14 cellular contexts compared by ENCODE assay signal in the genomic region with DNA sequence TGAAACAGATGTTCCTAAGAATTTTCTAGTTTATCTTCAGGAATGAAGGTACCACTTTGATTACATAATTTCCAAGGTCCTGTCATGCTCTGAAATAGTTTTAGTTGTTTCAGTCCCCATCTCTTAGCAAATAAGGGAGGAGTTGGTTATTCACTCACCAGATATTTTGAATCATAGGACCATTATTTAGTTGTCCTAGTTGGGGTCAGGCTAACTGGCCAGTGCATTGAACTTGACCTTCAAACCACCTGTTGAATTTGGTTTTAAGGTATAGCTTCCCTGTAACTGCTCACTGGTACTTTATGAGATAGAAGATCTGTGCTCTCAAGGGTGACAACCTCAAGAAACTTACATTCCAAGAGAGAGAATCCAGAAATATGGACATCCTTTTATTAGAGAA. TPM values are rescaled to one million over a fixed set of nuclear protein-coding genes. Genes with fewer than 3 reads are reported as not detected.
A peak's percentile ranks its signal among the peaks of the same experiment; 100 is the strongest.
DNase-seq lines count a peak whose midpoint lies in the region; ATAC-seq and TF ChIP-seq lines count a peak whose summit lies in the region.
"Had no signal": no experiment of that assay in that cellular context is flagged by ENCODE, and none has a peak within 500 bp of the region (broad histone marks: within the 10 kb centered on the region; RNA-seq: fewer than 3 reads in every experiment).

No MANE protein-coding gene starts in this region.

- no TSS peak for BruUV-seq in Calu3 (replicated peaks; lab: Mats Ljungman, UMichigan)

- H4K20me1 ChIP-seq in BLaER1, result no peaks in the 10 kb centered on the region

- H3K9me3 Mint-ChIP-seq in Calu3 (ENCODE audit: low read depth, unreplicated experiment), result peaks cover 2% of the 10 kb centered on the region
- no peaks in the 10 kb centered on the region for H3K9me3 Mint-ChIP-seq in activated naive CD8-positive, alpha-beta T cell treated with anti-CD3 and anti-CD28 coated beads, Interleukin-2, amount 50 U/mL, for 24 hours
- no peaks in the 10 kb centered on the region for H3K9me3 Mint-ChIP-seq in natural killer cell

- no peaks in the 10 kb centered on the region for H3K27me3 ChIP-seq in BLaER1

- no peak for ATAC-seq in activated naive CD8-positive, alpha-beta T cell treated with anti-CD3 and anti-CD28 coated beads, Interleukin-2, amount 50 U/mL, for 24 hours
- ATAC-seq in natural killer cell, result no peak
- no peak for ATAC-seq in activated CD4-positive, CD25-positive, alpha-beta regulatory T cell treated with anti-CD3 and anti-CD28 coated beads, Interleukin-2, amount 50 U/mL, for 24 hours
- no peak for ATAC-seq in GM18858 (IDR thresholded peaks at IDR 0.05; ENCODE audit: unreplicated experiment)

- no peak overlapping the region for H3K27ac ChIP-seq in BLaER1

- peak overlapping the region; percentile 69 for H3K4me3 Mint-ChIP-seq in Calu3 (ENCODE audit: low read depth, unreplicated experiment)
- no peak overlapping the region for H3K4me3 Mint-ChIP-seq in activated naive CD8-positive, alpha-beta T cell treated with anti-CD3 and anti-CD28 coated beads, Interleukin-2, amount 50 U/mL, for 24 hours
- no peak overlapping the region for H3K4me3 Mint-ChIP-seq in natural killer cell

- H3K36me3 ChIP-seq in BLaER1, result peaks cover 49% of the 10 kb centered on the region

- H3K36me3 Mint-ChIP-seq in Calu3 (ENCODE audit: insufficient read depth, unreplicated experiment) (peaks cover 33% of the 10 kb centered on the region), natural killer cell (no peaks in the 10 kb centered on the region)
- H3K36me3 Mint-ChIP-seq in activated naive CD8-positive, alpha-beta T cell treated with anti-CD3 and anti-CD28 coated beads, Interleukin-2, amount 50 U/mL, for 24 hours (ENCODE audit: low read depth), result peaks cover 6% of the 10 kb centered on the region

- H3K4me1 Mint-ChIP-seq in Calu3 (ENCODE audit: low read depth, unreplicated experiment) (peaks cover 68% of the 10 kb centered on the region), natural killer cell (peaks cover 76 to 82% of the 10 kb centered on the region in 2 donors)
- H3K4me1 Mint-ChIP-seq in activated naive CD8-positive, alpha-beta T cell treated with anti-CD3 and anti-CD28 coated beads, Interleukin-2, amount 50 U/mL, for 24 hours, result peaks cover 91% of the 10 kb centered on the region

- H3K4me2 ChIP-seq in BLaER1, result 0 out of 2 replicates have a peak overlapping the region, but pooled peaks have one; percentile 5

- H3K4me1 ChIP-seq in BLaER1, result peaks cover 50% of the 10 kb centered on the region

- no peak overlapping the region for H3K4me3 ChIP-seq in BLaER1
- H3K4me3 ChIP-seq in foreskin fibroblast (ENCODE audit: low read depth in 1 of 2, low read length in 2 of 2), result no peak overlapping the region

- CTCF ChIA-PET in Calu3 (lab: Charles Lee), result interaction anchor here (1.1 to 3.4 kb wide), 5 partner anchors 13 to 314 kb away, joined by 3 to 21 read pairs (median 5); a partner anchor contains a TSS

- H3K27me3 Mint-ChIP-seq in Calu3 (ENCODE audit: unreplicated experiment) (no peaks in the 10 kb centered on the region), natural killer cell (ENCODE audit: low read depth in 2 of 2) (no peaks in the 10 kb centered on the region)
- no peaks in the 10 kb centered on the region for H3K27me3 Mint-ChIP-seq in activated naive CD8-positive, alpha-beta T cell treated with anti-CD3 and anti-CD28 coated beads, Interleukin-2, amount 50 U/mL, for 24 hours

- no peak for TF ChIP-seq CTCF in Calu3 (IDR thresholded peaks at IDR 0.05; ENCODE audit: unreplicated experiment)
- TF ChIP-seq CTCF in natural killer cell (IDR thresholded peaks at IDR 0.05), result no peak
- no peak for TF ChIP-seq CTCF in foreskin fibroblast (IDR thresholded peaks at IDR 0.05; ENCODE audit: low read depth, low read length)

- no peak for DNase-seq in Calu3
- DNase-seq in activated naive CD8-positive, alpha-beta T cell treated with anti-CD3 and anti-CD28 coated beads, Interleukin-2, amount 50 U/mL, for 24 hours, result no peak
- DNase-seq in natural killer cell, result no peak
- DNase-seq in foreskin fibroblast, result no peak
- DNase-seq: activated CD4-positive, alpha-beta T cell treated with anti-CD3 and anti-CD28 coated beads for 4 hours; activated gamma-delta T cell; head of caudate nucleus; kidney; NCI-H1092 treated with DMSO at 0.1 percent for 48 hours; NCI-H2227 treated with DMSO at 0.1 percent for 48 hours; stimulated activated CD4-positive, alpha-beta T cell treated with anti-CD3 and anti-CD28 coated beads, Interleukin-4, amount 100 ng/mL, for 1 hour had no signal

- H3K9me3 ChIP-seq in BLaER1, result peaks cover 58% of the 10 kb centered on the region

- H3K27ac Mint-ChIP-seq in Calu3 (ENCODE audit: unreplicated experiment) (peak overlapping the region; percentile 97), natural killer cell (peak overlapping the region; percentile 77 to 78)
- H3K27ac Mint-ChIP-seq in activated naive CD8-positive, alpha-beta T cell treated with anti-CD3 and anti-CD28 coated beads, Interleukin-2, amount 50 U/mL, for 24 hours, result peak overlapping the region; percentile 86

- H3K9ac ChIP-seq in BLaER1, result no peak overlapping the region

- intact Hi-C loops in Calu3 (cut with micrococcal nuclease; ENCODE audit: unreplicated experiment) (loop anchor here (2.0 to 10.0 kb wide), 5 partner anchors 13 to 277 kb away; a partner anchor contains a TSS), natural killer cell (cut with micrococcal nuclease) (no loop called here)

RNA-seq across cellular contexts. Expression of a gene that starts 53.9 kb away (rescaled TPM):
- total RNA-seq in Calu3 (2022), result 24.2 and 30.6 TPM in 2 replicates
- 10 to 100 TPM; 47.6 to 87.5 (median 76.3) TPM for total RNA-seq in natural killer cell
